17 cellular contexts compared by ENCODE assay signal in genomic region chr6:131379951-131380350, GRCh38.
DNase-seq lines count a peak whose midpoint lies in the region; ATAC-seq lines count a peak whose summit lies in the region.
"Had no signal": no experiment of that assay in that cellular context is flagged by ENCODE, and none has a peak within 500 bp of the region (broad histone marks: within the 10 kb centered on the region; RNA-seq: fewer than 3 reads in every experiment).

No MANE protein-coding gene starts in this region.

- DNase-seq in AG08395 (ENCODE audit: low spot score), result peak; percentile 84
- peak; percentile 75 for DNase-seq in HS-27A (ENCODE audit: low read depth)
- DNase-seq in astrocyte of the hippocampus (ENCODE audit: low read depth, low spot score), result peak; percentile 83
- peak; percentile 3 for DNase-seq in kidney glomerular epithelial cell (lab: John Stamatoyannopoulos, UW)
- DNase-seq in NCI-H2171 treated with DMSO at 0.1 percent for 48 hours (lab: John Stamatoyannopoulos, UW), result no peak
- no peak for DNase-seq in DMS 273 (lab: John Stamatoyannopoulos, UW; ENCODE audit: unreplicated experiment)
- DNase-seq in activated CD4-positive, alpha-beta memory T cell treated with anti-CD3 and anti-CD28 coated beads for 36 hours, result no peak
- DNase-seq: activated CD4-positive, alpha-beta T cell treated with anti-CD3 and anti-CD28 coated beads for 4 hours; BE2C; DND-41; erythroblast; NCI-H1092; NCI-H446 treated with DMSO at 0.1 percent for 48 hours; Peyer's patch; stimulated activated CD4-positive, alpha-beta T cell treated with anti-CD3 and anti-CD28 coated beads, Interleukin-1b, Interleukin-23, amount 100 ng/mL, for 48 hours; upper lobe of left lung had no signal

- no peaks in the 10 kb centered on the region for H3K9me3 Mint-ChIP-seq in activated CD4-positive, alpha-beta memory T cell treated with anti-CD3 and anti-CD28 coated beads for 36 hours

- H3K4me3 Mint-ChIP-seq in activated CD4-positive, alpha-beta memory T cell treated with anti-CD3 and anti-CD28 coated beads for 36 hours, result no peak overlapping the region

- ATAC-seq in GM19035 (IDR thresholded peaks at IDR 0.05; ENCODE audit: unreplicated experiment), result no peak

- no peak overlapping the region for H3K27ac Mint-ChIP-seq in activated CD4-positive, alpha-beta memory T cell treated with anti-CD3 and anti-CD28 coated beads for 36 hours

- H3K4me1 Mint-ChIP-seq in activated CD4-positive, alpha-beta memory T cell treated with anti-CD3 and anti-CD28 coated beads for 36 hours (ENCODE audit: low read depth), result no peaks in the 10 kb centered on the region

- intact Hi-C loops in activated CD4-positive, alpha-beta memory T cell treated with anti-CD3 and anti-CD28 coated beads for 36 hours (cut with micrococcal nuclease), result no loop called here

- POLR2A ChIA-PET in activated CD4-positive, alpha-beta memory T cell treated with anti-CD3 and anti-CD28 coated beads for 36 hours (lab: Charles Lee), result no interaction called here

- no peaks in the 10 kb centered on the region for H3K36me3 Mint-ChIP-seq in activated CD4-positive, alpha-beta memory T cell treated with anti-CD3 and anti-CD28 coated beads for 36 hours

- H3K27me3 Mint-ChIP-seq in activated CD4-positive, alpha-beta memory T cell treated with anti-CD3 and anti-CD28 coated beads for 36 hours, result no peaks in the 10 kb centered on the region

- CTCF ChIA-PET in activated CD4-positive, alpha-beta memory T cell treated with anti-CD3 and anti-CD28 coated beads for 36 hours (lab: Charles Lee), result no interaction called here

Comparison
In these comparisons a context has a peak if more than half of its experiments do, and no peak if none do; other contexts are left out.
1. DNase-seq: peak in AG08395 (single experiment), HS-27A (single experiment), astrocyte of the hippocampus (single experiment) and kidney glomerular epithelial cell (single experiment); none in NCI-H2171 treated with DMSO at 0.1 percent for 48 hours (single experiment), DMS 273 (single experiment) and activated CD4-positive, alpha-beta memory T cell treated with anti-CD3 and anti-CD28 coated beads for 36 hours (single experiment).